ENCODE assay signal across 22 cellular contexts in the genomic region with DNA sequence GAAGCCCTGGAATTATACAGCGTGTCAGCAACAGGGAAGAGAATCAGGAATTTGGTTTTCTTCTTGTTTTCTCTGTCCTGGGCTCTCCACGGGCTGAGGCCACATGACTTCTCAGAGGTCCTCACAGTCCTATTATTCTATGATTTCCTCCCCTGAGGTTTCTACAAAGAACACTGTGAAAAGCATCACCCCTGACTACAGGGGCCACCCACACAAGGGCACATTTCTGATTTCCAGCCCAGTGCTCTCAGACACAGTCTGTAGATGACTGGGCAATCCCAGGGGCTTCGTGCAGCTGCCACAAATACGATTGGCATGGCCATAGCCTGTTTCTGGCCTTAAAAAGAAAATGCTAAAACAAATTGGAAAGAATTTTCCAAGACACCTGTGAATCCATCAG.
DNase-seq lines count a peak whose midpoint lies in the region; ATAC-seq, FAIRE-seq and TF ChIP-seq lines count a peak whose summit lies in the region.
"Had no signal": no experiment of that assay in that cellular context is flagged by ENCODE, and none has a peak within 500 bp of the region (broad histone marks: within the 10 kb centered on the region; RNA-seq: fewer than 3 reads in every experiment).

No MANE protein-coding gene starts in this region.

- no peak overlapping the region for H3K27ac ChIP-seq in GM12878 (ENCODE audit: control insufficient read depth, insufficient read depth)
- no peak overlapping the region for H3K27ac ChIP-seq in dorsolateral prefrontal cortex
- H3K27ac ChIP-seq in smooth muscle cell (ENCODE audit: low read depth) = no peak overlapping the region
- H3K27ac ChIP-seq: A549, KMS-11, PC-9, RWPE1, SJCRH30 had no signal

- POLR2A ChIA-PET in GM12878 (lab: Charles Lee) = no interaction called here

- intact Hi-C loops in GM12878 (cut with micrococcal nuclease; ENCODE audit: unreplicated experiment) = no loop called here
- intact Hi-C loops in dorsolateral prefrontal cortex (cut with DNase I) = no loop called here

- SMC1A ChIA-PET in GM12878 (lab: Charles Lee; ENCODE audit: uncharacterized antibody, unreplicated experiment) = no interaction called here

- 0% methylated on average over 4 of the region's 4 CpGs for WGBS in GM12878 (ENCODE audit: insufficient coverage, insufficient replicate concordance, low lambda C conversion rate, missing lambda C conversion rate)
- 90% methylated on average over 4 of the region's 4 CpGs for WGBS in smooth muscle cell (ENCODE audit: low lambda C conversion rate)

- TF ChIP-seq POLR2A in GM12878 (IDR thresholded peaks at IDR 0.05; ENCODE audit: low read depth, low read length) = no peak

- H3K4me1 ChIP-seq in GM12878 (ENCODE audit: control insufficient read depth, insufficient read depth, low read length) (no peaks in the 10 kb centered on the region), smooth muscle cell (ENCODE audit: low read depth) (no peaks in the 10 kb centered on the region)
- H3K4me1 ChIP-seq: SJCRH30 had no signal

- peak; percentile 45 for ATAC-seq in GM18517 (IDR thresholded peaks at IDR 0.05; ENCODE audit: unreplicated experiment)
- peak; percentile 54 for ATAC-seq in HG02588 (IDR thresholded peaks at IDR 0.05; ENCODE audit: unreplicated experiment)
- peak; percentile 31; the same call in 1 of the 3 replicates for ATAC-seq in GM12878
- ATAC-seq: A549, HepG2 had no signal

- H3K27me3 ChIP-seq in GM12878 (replicated peaks in 1 of 2; ENCODE audit: control insufficient read depth in 2 of 2, insufficient read depth in 2 of 2, low read length in 1 of 2) (no peaks in the 10 kb centered on the region; a peak in 1 of 4 replicates), dorsolateral prefrontal cortex (peaks cover 0 to 13% (median 0%) of the 10 kb centered on the region in 45 donors), smooth muscle cell (ENCODE audit: low read depth) (no peaks in the 10 kb centered on the region)

- FAIRE-seq in GM12878 (lab: Jason Lieb, UNC) = no peak
- FAIRE-seq: A549, HepG2 had no signal

- H3K4me3 ChIP-seq in GM12878 (no peak overlapping the region), dorsolateral prefrontal cortex (no peak overlapping the region), smooth muscle cell (no peak overlapping the region)
- H3K4me3 ChIP-seq: A549, PC-9, SJCRH30 had no signal

- CTCF ChIA-PET in GM12878 (lab: Yijun Ruan, JAX) = no interaction called here

- H3K4me2 ChIP-seq in GM12878 (ENCODE audit: control insufficient read depth, insufficient read depth) (no peak overlapping the region), smooth muscle cell (no peak overlapping the region)
- H3K4me2 ChIP-seq: A549, KMS-11, PC-9 had no signal

- TF ChIP-seq CTCF in GM12878 (IDR thresholded peaks at IDR 0.05 in 2 of 3, conservative IDR thresholded peaks at IDR 0.05 in 1 of 3; ENCODE audit: control insufficient read depth in 2 of 3, extremely low read depth in 1 of 3, insufficient read depth in 1 of 3, low read depth in 3 of 3, low read length in 3 of 3) (no peak), dorsolateral prefrontal cortex (IDR thresholded peaks at IDR 0.05 in 54 of 56, conservative IDR thresholded peaks at IDR 0.05 in 2 of 56; ENCODE audit: low read depth in 1 of 56, partially characterized antibody in 56 of 56) (no peak), smooth muscle cell (IDR thresholded peaks at IDR 0.05; ENCODE audit: borderline replicate concordance, insufficient read depth, poor library complexity, severe bottlenecking) (no peak)

- H3K9ac ChIP-seq in GM12878 (ENCODE audit: control insufficient read depth, insufficient read depth, low read length) = no peak overlapping the region
- H3K9ac ChIP-seq in smooth muscle cell (ENCODE audit: low read depth) = no peak overlapping the region
- H3K9ac ChIP-seq: KMS-11 had no signal

- BruUV-seq in GM12878 (replicated peaks; lab: Mats Ljungman, UMichigan) = no TSS peak

- in situ Hi-C loops in GM12878 (cut with MboI) (no loop called here), KBM-7 (cut with MboI; ENCODE audit: low pct_unique_long_range_greater_than_20kb, low sequenced_read_pairs) (no loop called here)

- no peaks in the 10 kb centered on the region for H3K79me2 ChIP-seq in GM12878 (ENCODE audit: control insufficient read depth, insufficient read depth, low read length)
- H3K79me2 ChIP-seq in smooth muscle cell (ENCODE audit: low read depth) = no peaks in the 10 kb centered on the region

- TF ChIP-seq EP300 in GM12878 (IDR thresholded peaks at IDR 0.05; ENCODE audit: borderline replicate concordance in 1 of 2, control insufficient read depth in 1 of 2, low read depth in 2 of 2, low read length in 2 of 2) = no peak

- H2AFZ ChIP-seq in GM12878 (ENCODE audit: control insufficient read depth, low read depth, low read length) (no peak overlapping the region), smooth muscle cell (ENCODE audit: low read depth) (no peak overlapping the region)
- H2AFZ ChIP-seq: PC-9 had no signal

- RAD21 ChIA-PET in GM12878 (lab: Charles Lee; ENCODE audit: unreplicated experiment) = no interaction called here

- H3K9me3 ChIP-seq in GM12878 (replicated peaks; ENCODE audit: control insufficient read depth, insufficient read depth, low read length) = no peaks in the 10 kb centered on the region
- H3K9me3 ChIP-seq in smooth muscle cell (replicated peaks; ENCODE audit: low read depth) = no peaks in the 10 kb centered on the region
- H3K9me3 ChIP-seq: A549, SJCRH30 had no signal

- no peaks in the 10 kb centered on the region for H3K36me3 ChIP-seq in GM12878 (ENCODE audit: control insufficient read depth in 2 of 2, insufficient read depth in 2 of 2, low read length in 1 of 2)
- H3K36me3 ChIP-seq in smooth muscle cell (ENCODE audit: low read depth) = no peaks in the 10 kb centered on the region
- H3K36me3 ChIP-seq: SJCRH30 had no signal

- H4K20me1 ChIP-seq in GM12878 (ENCODE audit: control insufficient read depth, insufficient read depth) (no peaks in the 10 kb centered on the region), smooth muscle cell (ENCODE audit: low read depth) (no peaks in the 10 kb centered on the region)

- no peaks in the 10 kb centered on the region for H3F3A ChIP-seq in smooth muscle cell (ENCODE audit: low read depth)

- DNase-seq in GM12878 (ENCODE audit: low read depth, low spot score) (no peak), pons (ENCODE audit: low spot score) (peak; percentile 2), dorsolateral prefrontal cortex (no peak), KBM-7 (no peak), smooth muscle cell (lab: John Stamatoyannopoulos, UW; ENCODE audit: unreplicated experiment) (no peak), NCI-H1092 treated with DMSO at 0.1 percent for 48 hours (lab: John Stamatoyannopoulos, UW) (no peak)
- DNase-seq: CD8-positive, alpha-beta memory T cell; H7; HFFc6; MV-4-11; NCI-H1417 treated with DMSO at 0.1 percent for 48 hours; NCI-H187 treated with DMSO at 0.1 percent for 48 hours; NCI-H345; NCI-H526; PC-9; SJCRH30 had no signal

- no peak for TF ChIP-seq RAD21 in GM12878 (IDR thresholded peaks at IDR 0.05; ENCODE audit: insufficient read depth, low read depth, low read length)

TF ChIP-seq in GM12878, 131 proteins besides CTCF, POLR2A, EP300 and RAD21 (continues in another document):
- TF ChIP-seq KLF5 (IDR thresholded peaks at IDR 0.05; ENCODE audit: partially characterized antibody) (no peak), PAX8 (IDR thresholded peaks at IDR 0.05) (no peak), POLR2AphosphoS2 (IDR thresholded peaks at IDR 0.05; ENCODE audit: low read depth, low read length) (no peak), E2F4 (IDR thresholded peaks at IDR 0.05; ENCODE audit: low read depth, low read length) (no peak), MXI1 (IDR thresholded peaks at IDR 0.05; ENCODE audit: low read depth, low read length) (no peak), TAF1 (IDR thresholded peaks at IDR 0.05; ENCODE audit: borderline replicate concordance, low read depth, low read length) (no peak)
- TF ChIP-seq, protein P1, sequence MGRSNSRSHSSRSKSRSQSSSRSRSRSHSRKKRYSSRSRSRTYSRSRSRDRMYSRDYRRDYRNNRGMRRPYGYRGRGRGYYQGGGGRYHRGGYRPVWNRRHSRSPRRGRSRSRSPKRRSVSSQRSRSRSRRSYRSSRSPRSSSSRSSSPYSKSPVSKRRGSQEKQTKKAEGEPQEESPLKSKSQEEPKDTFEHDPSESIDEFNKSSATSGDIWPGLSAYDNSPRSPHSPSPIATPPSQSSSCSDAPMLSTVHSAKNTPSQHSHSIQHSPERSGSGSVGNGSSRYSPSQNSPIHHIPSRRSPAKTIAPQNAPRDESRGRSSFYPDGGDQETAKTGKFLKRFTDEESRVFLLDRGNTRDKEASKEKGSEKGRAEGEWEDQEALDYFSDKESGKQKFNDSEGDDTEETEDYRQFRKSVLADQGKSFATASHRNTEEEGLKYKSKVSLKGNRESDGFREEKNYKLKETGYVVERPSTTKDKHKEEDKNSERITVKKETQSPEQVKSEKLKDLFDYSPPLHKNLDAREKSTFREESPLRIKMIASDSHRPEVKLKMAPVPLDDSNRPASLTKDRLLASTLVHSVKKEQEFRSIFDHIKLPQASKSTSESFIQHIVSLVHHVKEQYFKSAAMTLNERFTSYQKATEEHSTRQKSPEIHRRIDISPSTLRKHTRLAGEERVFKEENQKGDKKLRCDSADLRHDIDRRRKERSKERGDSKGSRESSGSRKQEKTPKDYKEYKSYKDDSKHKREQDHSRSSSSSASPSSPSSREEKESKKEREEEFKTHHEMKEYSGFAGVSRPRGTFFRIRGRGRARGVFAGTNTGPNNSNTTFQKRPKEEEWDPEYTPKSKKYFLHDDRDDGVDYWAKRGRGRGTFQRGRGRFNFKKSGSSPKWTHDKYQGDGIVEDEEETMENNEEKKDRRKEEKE (IDR thresholded peaks at IDR 0.05) = no peak
